In the genomic region with DNA sequence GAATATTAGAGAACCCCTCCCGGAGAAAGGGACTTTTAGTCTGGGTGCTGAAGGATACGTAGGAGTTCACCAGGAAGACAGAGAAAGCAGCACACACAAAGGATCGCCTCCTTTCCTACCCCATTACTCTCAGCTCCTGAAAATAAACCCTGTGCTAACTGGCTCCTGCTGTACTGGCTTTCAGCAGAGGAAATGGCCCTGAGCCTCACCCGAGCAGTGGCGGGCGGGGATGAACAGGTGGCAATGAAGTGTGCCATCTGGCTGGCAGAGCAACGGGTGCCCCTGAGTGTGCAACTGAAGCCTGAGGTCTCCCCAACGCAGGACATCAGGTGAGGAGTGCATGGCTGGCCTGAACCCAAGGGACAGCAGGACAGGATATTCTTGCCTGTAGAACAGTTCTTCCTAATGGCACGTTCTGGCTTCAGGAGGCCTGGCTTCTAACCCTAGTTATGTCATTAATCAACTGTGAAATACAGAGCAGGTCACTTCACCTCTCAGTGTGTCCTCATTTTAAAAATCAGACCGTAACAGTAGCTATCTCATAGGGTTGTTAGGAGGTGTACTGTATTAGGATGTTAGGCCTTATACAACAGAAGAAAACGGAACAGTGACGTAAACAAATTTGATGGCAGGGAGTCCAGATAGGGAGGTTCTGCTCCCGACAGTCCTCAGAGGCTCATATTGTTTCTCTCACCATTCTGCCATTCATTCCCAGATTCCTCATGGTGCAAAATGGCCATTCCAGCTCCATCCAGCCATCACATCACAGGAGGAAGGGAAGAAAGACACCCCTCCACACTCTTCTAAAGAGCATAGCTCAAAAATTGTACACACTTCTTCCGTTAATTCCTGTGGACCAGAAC, we compare ENCODE assay signal across 10 cellular contexts. TPM values are rescaled to one million over a fixed set of nuclear protein-coding genes. Genes with fewer than 3 reads are reported as not detected.
A peak's percentile ranks its signal among the peaks of the same experiment; 100 is the strongest.
DNase-seq lines count a peak whose midpoint lies in the region; ATAC-seq, FAIRE-seq and TF ChIP-seq lines count a peak whose summit lies in the region.
"Had no signal": no experiment of that assay in that cellular context is flagged by ENCODE, and none has a peak within 500 bp of the region (broad histone marks: within the 10 kb centered on the region; RNA-seq: fewer than 3 reads in every experiment).

No MANE protein-coding gene starts in this region.

- H3K27ac ChIP-seq in HEK293 (ENCODE audit: extremely low read depth, low read depth, low read length) (0 out of 2 replicates have a peak overlapping the region, but pooled peaks have one; percentile 84), smooth muscle cell (ENCODE audit: low read depth) (no peak overlapping the region)

- H3K36me3 ChIP-seq in HEK293 (ENCODE audit: control insufficient read depth in 2 of 2, insufficient read depth in 1 of 2, low read length in 2 of 2) (peaks cover 23 to 37% of the 10 kb centered on the region in 2 experiments), smooth muscle cell (ENCODE audit: low read depth) (no peaks in the 10 kb centered on the region)

- H3K9me3 Mint-ChIP-seq in T-cell, result no peaks in the 10 kb centered on the region

- no peaks in the 10 kb centered on the region for H3K27me3 Mint-ChIP-seq in T-cell

- peak overlapping the region; percentile 86 to 92 (median 86) for H3K4me3 Mint-ChIP-seq in T-cell

- WGBS in smooth muscle cell (ENCODE audit: low lambda C conversion rate), result 96% methylated on average over 14 of the region's 14 CpGs

- POLR2A ChIA-PET in HEK293 (lab: Yijun Ruan, JAX) (interaction anchor here (0.8 to 1.6 kb wide), 4 partner anchors 10 to 47 kb away, joined by 3 to 7 read pairs (median 4); partner anchors contain the start of gene TRIB3), T-cell (lab: Charles Lee) (no interaction called here)

- H3K27ac Mint-ChIP-seq in T-cell, result peak overlapping the region; percentile 91

- H3K36me3 Mint-ChIP-seq in T-cell, result peaks cover 24% of the 10 kb centered on the region

- H3K9me3 ChIP-seq in HEK293 (ENCODE audit: control insufficient read depth, insufficient read depth, low read depth, low read length), result no peaks in the 10 kb centered on the region
- no peaks in the 10 kb centered on the region for H3K9me3 ChIP-seq in smooth muscle cell (replicated peaks; ENCODE audit: low read depth)

- peaks cover 6% of the 10 kb centered on the region for H3K4me1 ChIP-seq in HEK293 (ENCODE audit: control insufficient read depth, insufficient read depth, low read length)
- H3K4me1 ChIP-seq in smooth muscle cell (ENCODE audit: low read depth), result peaks cover 6% of the 10 kb centered on the region

- no peak for FAIRE-seq in urothelium cell line (lab: Jason Lieb, UNC)
- FAIRE-seq: H1 had no signal

- H3F3A ChIP-seq in smooth muscle cell (ENCODE audit: low read depth), result no peaks in the 10 kb centered on the region

- CTCF ChIA-PET in HEK293 (lab: Yijun Ruan, JAX), result interaction anchor here (0.6 to 1.1 kb wide), 4 partner anchors 22 to 241 kb away, joined by 3 to 4 read pairs (median 4); no protein-coding TSS in a partner anchor
- CTCF ChIA-PET in T-cell (lab: Charles Lee), result no interaction called here

- no peaks in the 10 kb centered on the region for H3K27me3 ChIP-seq in smooth muscle cell (ENCODE audit: low read depth)

- peaks cover 57 to 67% (median 59%) of the 10 kb centered on the region in 3 donors for H3K4me1 Mint-ChIP-seq in T-cell

- ATAC-seq in T-cell (replicated peaks in 1 of 4) (no peak), HG02759 (IDR thresholded peaks at IDR 0.05; ENCODE audit: unreplicated experiment) (no peak), GM21717 (IDR thresholded peaks at IDR 0.05; ENCODE audit: unreplicated experiment) (no peak)

- H3K4me3 ChIP-seq in HEK293 (ENCODE audit: low read depth, low read length) (no peak overlapping the region), fibroblast of villous mesenchyme (ENCODE audit: low read depth, low read length) (peak overlapping the region; percentile 97), smooth muscle cell (peak overlapping the region; percentile 100)

- TF ChIP-seq CTCF in HEK293 (tag by site-specific recombination; IDR thresholded peaks at IDR 0.05) (no peak), fibroblast of villous mesenchyme (IDR thresholded peaks at IDR 0.05; ENCODE audit: insufficient read depth, low read depth, low read length) (no peak), smooth muscle cell (IDR thresholded peaks at IDR 0.05; ENCODE audit: borderline replicate concordance, insufficient read depth, poor library complexity, severe bottlenecking) (no peak)

- peaks cover 34% of the 10 kb centered on the region for H4K20me1 ChIP-seq in smooth muscle cell (ENCODE audit: low read depth)

- no peak overlapping the region for H3K9ac ChIP-seq in smooth muscle cell (ENCODE audit: low read depth)

- no peak overlapping the region for H2AFZ ChIP-seq in smooth muscle cell (ENCODE audit: low read depth)

- H3K79me2 ChIP-seq in smooth muscle cell (ENCODE audit: low read depth), result peaks cover 68% of the 10 kb centered on the region

- DNase-seq in T-cell, result peak in 2 of 34 experiments; percentile 9 to 12
- DNase-seq in fibroblast of villous mesenchyme (ENCODE audit: low read depth), result no peak
- no peak for DNase-seq in smooth muscle cell (lab: John Stamatoyannopoulos, UW; ENCODE audit: unreplicated experiment)
- no peak for DNase-seq in urothelium cell line (ENCODE audit: low spot score)
- DNase-seq in NAMALWA (ENCODE audit: low spot score), result no peak
- DNase-seq: T1000 had no signal

- peak overlapping the region; percentile 99 for H3K4me2 ChIP-seq in smooth muscle cell

TF ChIP-seq in HEK293, 187 proteins besides CTCF, POLR2A, EP300 and RAD21:
- TF ChIP-seq ZFP3 (tag by site-specific recombination; IDR thresholded peaks at IDR 0.05; ENCODE audit: low read depth) (peak; percentile 92), ZNF514 (tag by site-specific recombination; IDR thresholded peaks at IDR 0.05) (no peak), KLF1 (tag by site-specific recombination; IDR thresholded peaks at IDR 0.05) (0 out of 2 replicates have a peak, but pooled peaks have one; percentile 16)
- TF ChIP-seq, protein P1, sequence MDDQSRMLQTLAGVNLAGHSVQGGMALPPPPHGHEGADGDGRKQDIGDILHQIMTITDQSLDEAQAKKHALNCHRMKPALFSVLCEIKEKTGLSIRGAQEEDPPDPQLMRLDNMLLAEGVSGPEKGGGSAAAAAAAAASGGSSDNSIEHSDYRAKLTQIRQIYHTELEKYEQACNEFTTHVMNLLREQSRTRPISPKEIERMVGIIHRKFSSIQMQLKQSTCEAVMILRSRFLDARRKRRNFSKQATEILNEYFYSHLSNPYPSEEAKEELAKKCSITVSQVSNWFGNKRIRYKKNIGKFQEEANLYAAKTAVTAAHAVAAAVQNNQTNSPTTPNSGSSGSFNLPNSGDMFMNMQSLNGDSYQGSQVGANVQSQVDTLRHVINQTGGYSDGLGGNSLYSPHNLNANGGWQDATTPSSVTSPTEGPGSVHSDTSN (CRISPR knock-in tag; IDR thresholded peaks at IDR 0.05), result no peak

RNA-seq across cellular contexts. Expression of gene RBCK1, which starts 1.8 kb away (rescaled TPM):
- total RNA-seq in T-cell (100 to 1,000 TPM in 3 of 5 donors, 10 to 100 TPM in 2; 87.0 to 110 (median 105) TPM), fibroblast of villous mesenchyme (59.2 and 78.0 TPM in 2 replicates), smooth muscle cell (43.0 and 49.2 TPM in 2 replicates)
- 53.9 and 62.4 TPM in 2 replicates for polyA plus RNA-seq in smooth muscle cell

RNA-seq across cellular contexts. Expression of gene TRIB3, which starts 29.4 kb away (rescaled TPM):
- total RNA-seq in T-cell, result 10 to 100 TPM in 3 of 5 donors, 1 to 10 TPM in 2; 3.2 to 19.2 (median 16.0) TPM
- 36.7 and 100 TPM in 2 replicates for total RNA-seq in fibroblast of villous mesenchyme
- 18.6 and 21.2 TPM in 2 replicates for total RNA-seq in smooth muscle cell
- polyA plus RNA-seq in smooth muscle cell, result 25.7 TPM in 2 replicates

RNA-seq across cellular contexts. Expression of gene TBC1D20, which starts 52.4 kb away (rescaled TPM):
- total RNA-seq in T-cell, result 10 to 100 TPM; 28.9 to 42.7 (median 39.5) TPM
- 40.3 and 42.3 TPM in 2 replicates for total RNA-seq in fibroblast of villous mesenchyme
- 37.9 and 41.9 TPM in 2 replicates for total RNA-seq in smooth muscle cell
- polyA plus RNA-seq in smooth muscle cell, result 41.6 and 45.7 TPM in 2 replicates
